In the genomic region with DNA sequence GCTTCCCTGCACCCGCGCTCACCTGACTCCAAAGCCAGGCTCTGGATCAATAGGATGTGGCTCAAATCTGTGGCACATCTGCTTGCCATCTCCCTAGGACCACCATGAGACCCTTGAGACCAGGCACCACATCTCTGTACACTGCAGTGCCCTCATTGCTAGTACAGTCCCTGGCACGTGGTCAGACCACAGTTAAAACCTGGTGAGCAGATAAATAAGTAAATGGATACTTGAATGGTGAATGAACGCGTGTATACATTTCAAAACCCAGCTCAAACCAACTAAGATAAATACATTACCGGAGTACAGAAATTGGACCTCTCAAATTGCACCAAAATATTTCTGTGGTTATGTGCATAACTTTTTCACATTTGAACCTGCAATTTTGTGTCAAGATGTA, we compare ENCODE assay signal across 19 cellular contexts.
"Had no signal": no experiment of that assay in that cellular context is flagged by ENCODE, and none has a peak within 500 bp of the region (broad histone marks: within the 10 kb centered on the region; RNA-seq: fewer than 3 reads in every experiment).

No MANE protein-coding gene starts in this region.

- H3K36me3 ChIP-seq: esophagus squamous epithelium, pancreas, suprapubic skin, thyroid gland, uterus had no signal

- DNase-seq: dermis blood vessel endothelial cell; esophagus squamous epithelium; foreskin keratinocyte; head of caudate nucleus; hippocampal formation; left colon; left ventricle myocardium superior; mesendoderm; naive B cell; occipital lobe; pancreas; right cardiac atrium; stimulated activated CD4-positive, alpha-beta T cell treated with anti-CD3 and anti-CD28 coated beads, Interleukin-2, amount 100 ng/mL, for 48 hours; stimulated activated naive CD8-positive, alpha-beta T cell treated with anti-CD3 and anti-CD28 coated beads, Interleukin-15, Interleukin-2, amounts not matched to agents 100 U/mL and 50 U/mL, for 24 hours; thyroid gland; uterus had no signal

- H3K9me3 ChIP-seq: esophagus squamous epithelium, pancreas, suprapubic skin, thyroid gland, uterus had no signal

- H3K27ac ChIP-seq: esophagus squamous epithelium, foreskin keratinocyte, pancreas, suprapubic skin, thyroid gland, uterus had no signal

- H3K27me3 ChIP-seq: esophagus squamous epithelium, foreskin keratinocyte, suprapubic skin, thyroid gland, uterus had no signal

- H3K4me2 ChIP-seq: smooth muscle cell had no signal

- H3K4me1 ChIP-seq: esophagus squamous epithelium, foreskin keratinocyte, pancreas, suprapubic skin, thyroid gland, uterus had no signal

- FAIRE-seq: pancreas had no signal

- H3K4me3 ChIP-seq: esophagus squamous epithelium, lung, pancreas, smooth muscle cell, suprapubic skin, thyroid gland, uterus had no signal
